Comparison of ENCODE assay signal across 14 cellular contexts in the genomic region with DNA sequence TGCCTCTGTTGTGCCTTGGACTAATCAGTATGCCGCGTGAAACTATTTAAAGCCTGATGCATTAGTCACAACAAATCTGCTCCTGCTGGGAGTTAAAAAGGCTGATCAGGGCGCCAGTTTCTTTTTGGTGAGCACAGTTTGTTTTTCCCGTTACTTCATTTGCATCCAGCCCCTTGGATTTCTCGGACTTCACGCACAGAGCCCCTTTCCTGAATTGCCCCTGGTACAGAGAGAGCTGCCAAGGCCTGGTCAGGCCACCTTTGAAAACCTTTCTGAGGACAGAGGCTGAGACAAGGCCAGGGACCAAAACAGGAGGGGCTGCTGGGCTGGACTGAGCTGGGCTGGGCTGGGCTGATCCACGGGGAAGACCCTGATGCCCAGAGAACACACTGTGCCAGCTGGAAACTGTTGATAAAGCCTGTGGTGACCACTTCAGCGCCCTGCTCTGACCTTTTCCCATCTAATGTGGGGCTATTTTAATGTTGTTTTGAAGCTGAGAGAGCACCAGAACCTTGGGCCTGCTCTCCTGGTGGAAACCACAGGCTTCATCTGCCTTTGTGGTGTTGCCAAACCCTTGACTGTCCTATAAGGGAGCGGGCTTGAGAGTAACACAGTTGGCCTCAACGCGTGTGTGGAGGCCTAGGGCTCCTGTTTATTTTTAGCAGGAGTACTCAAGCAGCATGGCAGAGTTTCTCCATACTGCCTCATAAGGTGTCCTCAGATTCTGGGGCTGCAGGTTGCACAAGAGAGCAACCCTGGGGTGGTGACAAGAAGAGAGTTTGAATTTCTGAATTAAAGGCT. TPM values are rescaled to one million over a fixed set of nuclear protein-coding genes. Genes with fewer than 3 reads are reported as not detected.
A peak's percentile ranks its signal among the peaks of the same experiment; 100 is the strongest.
DNase-seq lines count a peak whose midpoint lies in the region; ATAC-seq and TF ChIP-seq lines count a peak whose summit lies in the region.
"Had no signal": no experiment of that assay in that cellular context is flagged by ENCODE, and none has a peak within 500 bp of the region (broad histone marks: within the 10 kb centered on the region; RNA-seq: fewer than 3 reads in every experiment).

No MANE protein-coding gene starts in this region.

- H3K27ac ChIP-seq in transverse colon, result peak overlapping the region; percentile 16 to 60 (median 58)
- no peak overlapping the region for H3K27ac ChIP-seq in prostate gland

- no peak overlapping the region for H3K4me3 ChIP-seq in fibroblast of villous mesenchyme (ENCODE audit: low read depth, low read length)
- H3K4me3 ChIP-seq in transverse colon, result no peak overlapping the region
- H3K4me3 ChIP-seq in prostate gland, result no peak overlapping the region

- 83% methylated on average over 8 to 11 of the region's 11 CpGs for WGBS in transverse colon (ENCODE audit: low coverage in 1 of 2), 2 donors
- WGBS in prostate gland, result 71% methylated on average over 11 of the region's 11 CpGs

- TF ChIP-seq EP300 in transverse colon (IDR thresholded peaks at IDR 0.05; ENCODE audit: low read depth), result no peak

- H3K27me3 ChIP-seq in transverse colon (no peaks in the 10 kb centered on the region), prostate gland (replicated peaks; ENCODE audit: insufficient read depth) (no peaks in the 10 kb centered on the region)

- no peaks in the 10 kb centered on the region for H3K9me3 ChIP-seq in transverse colon
- no peaks in the 10 kb centered on the region for H3K9me3 ChIP-seq in prostate gland
- H3K9me3 ChIP-seq: Caco-2 had no signal

- intact Hi-C loops in transverse colon (cut with DNase I; ENCODE audit: low total_unique reads), result no loop called here
- intact Hi-C loops in prostate gland (cut with DNase I), result no loop called here

- TF ChIP-seq POLR2A in transverse colon (IDR thresholded peaks at IDR 0.05) (no peak), prostate gland (IDR thresholded peaks at IDR 0.05) (no peak)

- in situ Hi-C loops in transverse colon (cut with MboI; ENCODE audit: low pct_ligation_motif_present in 1 of 4, low pct_unique_long_range_greater_than_20kb in 1 of 4, low sequenced_read_pairs in 3 of 4), result loop anchor here in 1 of 4 donors (25.0 kb wide), 1 partner anchor 695 kb away; the partner anchor contains the start of gene MRGPRX2

- DNase-seq in anterior cingulate cortex (lab: John Stamatoyannopoulos, UW), result peak in 49 of 58 donors; percentile 17 to 91 (median 68)
- DNase-seq in fibroblast of villous mesenchyme (ENCODE audit: low read depth), result peak; percentile 14
- peak in 47 of 56 donors; percentile 14 to 87 (median 47) for DNase-seq in nucleus accumbens (lab: John Stamatoyannopoulos, UW)
- no peak for DNase-seq in transverse colon
- no peak for DNase-seq in DMS 273 treated with DMSO at 0.1 percent for 48 hours (lab: John Stamatoyannopoulos, UW)
- DNase-seq in prostate gland (ENCODE audit: low spot score), result no peak
- no peak for DNase-seq in NCI-H524 treated with DMSO at 0.1 percent for 48 hours (lab: John Stamatoyannopoulos, UW)
- DNase-seq: activated effector memory CD4-positive, alpha-beta T cell treated with anti-CD3 and anti-CD28 coated beads, Interleukin-2, amount 50 U/mL, for 16 hours; Caco-2; effector CD4-positive, alpha-beta T cell; H7; naive thymus-derived CD4-positive, alpha-beta T cell; NCI-H2029 had no signal

- no peak for ATAC-seq in GM19023 (IDR thresholded peaks at IDR 0.05; ENCODE audit: unreplicated experiment)
- ATAC-seq: naive thymus-derived CD4-positive, alpha-beta T cell had no signal

- H3K36me3 ChIP-seq in transverse colon (no peaks in the 10 kb centered on the region), prostate gland (no peaks in the 10 kb centered on the region)

- TF ChIP-seq CTCF in fibroblast of villous mesenchyme (IDR thresholded peaks at IDR 0.05; ENCODE audit: insufficient read depth, low read depth, low read length) (no peak), transverse colon (IDR thresholded peaks at IDR 0.05) (no peak), prostate gland (IDR thresholded peaks at IDR 0.05) (no peak)

- H3K4me1 ChIP-seq in transverse colon, result peaks cover 9 to 15% (median 10%) of the 10 kb centered on the region in 4 donors
- H3K4me1 ChIP-seq in prostate gland (replicated peaks), result no peaks in the 10 kb centered on the region

RNA-seq across cellular contexts. Expression of gene NAV2, which starts 44.2 kb away (rescaled TPM):
- 11.2 and 11.3 TPM in 2 replicates for total RNA-seq in fibroblast of villous mesenchyme
- total RNA-seq in transverse colon, result 10 to 100 TPM in 3 of 4 donors, 1 to 10 TPM in 1; 9.6 to 40.0 (median 23.1) TPM
- 10 to 100 TPM; 17.1 to 26.6 TPM for total RNA-seq in prostate gland

Comparison
In these comparisons a context has a peak if more than half of its experiments do, and no peak if none do; other contexts are left out.
1. DNase-seq: peak in anterior cingulate cortex (49 of 58), fibroblast of villous mesenchyme (single experiment) and nucleus accumbens (47 of 56); none in transverse colon (single experiment), DMS 273 treated with DMSO at 0.1 percent for 48 hours (single experiment), prostate gland (single experiment) and NCI-H524 treated with DMSO at 0.1 percent for 48 hours (single experiment).
2. H3K27ac ChIP-seq: peak in transverse colon (4 of 4); none in prostate gland (0 of 2).